21 cellular contexts compared by ENCODE assay signal in genomic region chr1:932178-932520, GRCh38. TPM values are rescaled to one million over a fixed set of nuclear protein-coding genes. Genes with fewer than 3 reads are reported as not detected.
DNase-seq lines count a peak whose midpoint lies in the region; ATAC-seq, FAIRE-seq and TF ChIP-seq lines count a peak whose summit lies in the region.
"Had no signal": no experiment of that assay in that cellular context is flagged by ENCODE, and none has a peak within 500 bp of the region (broad histone marks: within the 10 kb centered on the region; RNA-seq: fewer than 3 reads in every experiment).

No MANE protein-coding gene starts in this region.

- intact Hi-C loops in K562 (cut with micrococcal nuclease) (no loop called here), posterior cingulate gyrus (cut with DNase I) (no loop called here)

- no peaks in the 10 kb centered on the region for H3F3A ChIP-seq in Loucy (ENCODE audit: low read depth)

- DNase-seq in K562 (ENCODE audit: extremely low read depth in 1 of 4, low spot score in 3 of 4) (no peak), posterior cingulate gyrus (no peak), T-helper 17 cell (no peak), substantia nigra (lab: John Stamatoyannopoulos, UW) (no peak)
- DNase-seq: ACHN; CD8-positive, alpha-beta T cell; COR-L47; DMS153; DMS79 treated with DMSO at 0.1 percent for 48 hours; EL had no signal

- CTCF ChIA-PET in K562 (lab: Yijun Ruan, JAX; ENCODE audit: low intra/inter-chr PET ratio) = no interaction called here

- H3K9me1 ChIP-seq in K562 (ENCODE audit: control insufficient read depth, insufficient read depth, low read length) = no peaks in the 10 kb centered on the region

- H3K79me2 ChIP-seq in Loucy (ENCODE audit: insufficient read depth, low read length) = no peaks in the 10 kb centered on the region
- no peaks in the 10 kb centered on the region for H3K79me2 ChIP-seq in K562 (ENCODE audit: control insufficient read depth, insufficient read depth, low read length)

- H3K27ac Mint-ChIP-seq in nephron (peak overlapping the region in 1 of 3 experiments; percentile 22), T-helper 17 cell (no peak overlapping the region)
- H3K27ac Mint-ChIP-seq: CD8-positive, alpha-beta T cell had no signal

- 15% methylated on average over 17 of the region's 17 CpGs for WGBS in K562 (ENCODE audit: insufficient coverage, low coverage, missing lambda C conversion rate)

- no TSS peak for BruUV-seq in K562 (replicated peaks; lab: Mats Ljungman, UMichigan)

- peaks cover 37% of the 10 kb centered on the region for H3K27me3 Mint-ChIP-seq in nephron (ENCODE audit: low read depth)
- H3K27me3 Mint-ChIP-seq in T-helper 17 cell = peaks cover 30% of the 10 kb centered on the region

- POLR2A ChIA-PET in K562 (lab: Yijun Ruan, JAX) = interaction anchor here (0.5 to 1.7 kb wide), 4 partner anchors 7 to 20 kb away, joined by 3 to 5 read pairs (median 4); no protein-coding TSS in a partner anchor

- 0 out of 2 replicates have a peak overlapping the region, but pooled peaks have one; percentile 5 for H3K9ac ChIP-seq in BLaER1
- no peak overlapping the region for H3K9ac ChIP-seq in Loucy (ENCODE audit: low read depth, low read length, poor library complexity, severe bottlenecking)
- no peak overlapping the region for H3K9ac ChIP-seq in K562 (ENCODE audit: insufficient read depth in 1 of 2, low read depth in 2 of 2, low read length in 2 of 2)

- TF ChIP-seq EP300 in K562 (IDR thresholded peaks at IDR 0.05; ENCODE audit: low read length) = no peak

- H3K27me3 ChIP-seq in BLaER1 = peaks cover 51% of the 10 kb centered on the region
- no peaks in the 10 kb centered on the region for H3K27me3 ChIP-seq in Loucy (ENCODE audit: insufficient read depth, low read length, poor library complexity, severe bottlenecking)
- H3K27me3 ChIP-seq in K562 (ENCODE audit: control insufficient read depth in 2 of 2, insufficient read depth in 2 of 2, low read length in 2 of 2) = peaks cover 31 to 77% of the 10 kb centered on the region in 2 experiments; a peak in 4 of 5 replicates

- TF ChIP-seq CTCF in Loucy (conservative IDR thresholded peaks at IDR 0.05; ENCODE audit: low read length) = no peak
- no peak for TF ChIP-seq CTCF in K562 (IDR thresholded peaks at IDR 0.05 in 2 of 3, conservative IDR thresholded peaks at IDR 0.05 in 1 of 3; ENCODE audit: insufficient read depth in 2 of 3, low read depth in 1 of 3, low read length in 3 of 3)
- TF ChIP-seq CTCF in nephron (IDR thresholded peaks at IDR 0.05; ENCODE audit: unreplicated experiment in 3 of 3) = no peak

- ATAC-seq in K562 (no peak), T-helper 17 cell (no peak), GM19324 (IDR thresholded peaks at IDR 0.05; ENCODE audit: low FRiP score, unreplicated experiment) (no peak)
- ATAC-seq: CD8-positive, alpha-beta T cell; HCT116 had no signal

- no peak for TF ChIP-seq RAD21 in K562 (CRISPR knock-in tag; conservative IDR thresholded peaks at IDR 0.05 in 1 of 2, IDR thresholded peaks at IDR 0.05 in 1 of 2)

- peak overlapping the region; percentile 86 for H3K4me2 ChIP-seq in BLaER1
- peak overlapping the region; percentile 44 for H3K4me2 ChIP-seq in Loucy (ENCODE audit: low read depth, low read length, poor library complexity, severe bottlenecking)
- no peak overlapping the region for H3K4me2 ChIP-seq in K562 (ENCODE audit: insufficient read depth, low read length)

- no peak overlapping the region for H2AFZ ChIP-seq in Loucy (ENCODE audit: low read length)
- H2AFZ ChIP-seq in K562 (ENCODE audit: low read depth, low read length) = no peak overlapping the region

- TF ChIP-seq POLR2A in K562 (conservative IDR thresholded peaks at IDR 0.05) = no peak

- H3K36me3 Mint-ChIP-seq in nephron (ENCODE audit: low read depth) (peaks cover 20% of the 10 kb centered on the region), T-helper 17 cell (ENCODE audit: low read depth) (no peaks in the 10 kb centered on the region)
- H3K36me3 Mint-ChIP-seq: CD14-positive monocyte; CD8-positive, alpha-beta T cell had no signal

- H3K4me3 Mint-ChIP-seq in nephron = peak overlapping the region in 2 of 3 experiments; percentile 35 to 41
- no peak overlapping the region for H3K4me3 Mint-ChIP-seq in T-helper 17 cell
- H3K4me3 Mint-ChIP-seq: CD14-positive monocyte; CD8-positive, alpha-beta T cell had no signal

- H3K4me1 Mint-ChIP-seq in nephron (peaks cover 36% of the 10 kb centered on the region), T-helper 17 cell (peaks cover 7% of the 10 kb centered on the region)
- H3K4me1 Mint-ChIP-seq: CD14-positive monocyte had no signal

- H3K9me2 ChIP-seq in Loucy (replicated peaks; ENCODE audit: low read depth, low read length) = no peaks in the 10 kb centered on the region

- H3K36me3 ChIP-seq in BLaER1 (no peaks in the 10 kb centered on the region), Loucy (ENCODE audit: insufficient read depth, low read length) (no peaks in the 10 kb centered on the region), K562 (ENCODE audit: control insufficient read depth, insufficient read depth, low read length) (no peaks in the 10 kb centered on the region)

- FAIRE-seq in K562 (lab: Jason Lieb, UNC) = peak; percentile 55
- FAIRE-seq: D721Med, G401.6, GM12892, GM19239 had no signal

- no peaks in the 10 kb centered on the region for H3K9me3 ChIP-seq in BLaER1
- no peaks in the 10 kb centered on the region for H3K9me3 ChIP-seq in Loucy (ENCODE audit: insufficient read depth, low read depth, low read length)
- H3K9me3 ChIP-seq in K562 (replicated peaks; ENCODE audit: control insufficient read depth, insufficient read depth, low read depth, low read length) = no peaks in the 10 kb centered on the region
- no peaks in the 10 kb centered on the region for H3K9me3 ChIP-seq in T-helper 17 cell (ENCODE audit: control insufficient read depth, low read length, poor library complexity, severe bottlenecking)

- H3K4me3 ChIP-seq in BLaER1 (no peak overlapping the region), Loucy (ENCODE audit: low read length, poor library complexity, severe bottlenecking) (no peak overlapping the region), K562 (no peak overlapping the region)

- H3K4me1 ChIP-seq in BLaER1 (peaks cover 68% of the 10 kb centered on the region), Loucy (ENCODE audit: insufficient read depth, low read length, poor library complexity, severe bottlenecking) (peaks cover 17% of the 10 kb centered on the region), K562 (replicated peaks in 1 of 2; ENCODE audit: control insufficient read depth in 2 of 2, insufficient read depth in 2 of 2, low read length in 2 of 2) (peaks cover 0 to 75% of the 10 kb centered on the region in 2 experiments; a peak in 4 of 5 replicates)

- H3K9me3 Mint-ChIP-seq in nephron = no peaks in the 10 kb centered on the region
- H3K9me3 Mint-ChIP-seq: CD8-positive, alpha-beta T cell had no signal

- in situ Hi-C loops in K562 (cut with MboI) = no loop called here

- H3K27ac ChIP-seq in BLaER1 (no peak overlapping the region), K562 (ENCODE audit: extremely low read depth, low read depth, low read length) (no peak overlapping the region), substantia nigra (ENCODE audit: low read depth, low read length, poor library complexity, severe bottlenecking) (no peak overlapping the region)

- H4K20me1 ChIP-seq in BLaER1 (peaks cover 56% of the 10 kb centered on the region), Loucy (ENCODE audit: insufficient read depth, low read length, poor library complexity, severe bottlenecking) (no peaks in the 10 kb centered on the region), K562 (replicated peaks; ENCODE audit: control insufficient read depth, insufficient read depth, low read length) (peaks cover 25% of the 10 kb centered on the region)

RNA-seq across cellular contexts. Expression of gene SAMD11, which starts 8.4 kb away (rescaled TPM):
- total RNA-seq in K562 (2011; cell fraction: chromatin; rRNA removed; ENCODE audit: low replicate concordance) = 0.42 and 1.3 TPM in 2 replicates
- total RNA-seq in K562 (2011; cell fraction: nucleolus; rRNA removed) = 1.2 and 1.8 TPM in 2 replicates
- 0.31 and 0.44 TPM in 2 replicates for total RNA-seq in K562 (2011; cell fraction: nucleoplasm; rRNA removed)
- 0.41 and 0.82 TPM in 2 replicates for total RNA-seq in K562 (2014; rRNA removed)
- 0.07 TPM in 1 of 2 replicates, not detected in the other for total RNA-seq in K562 (2014; rRNA removed; fragmentation: Illumina TruSeq; extraction: Trizol)
- 0.11 and 0.26 TPM in 2 replicates for total RNA-seq in K562 (2015; rRNA removed; fragmentation: Illumina TruSeq; extraction: Trizol)
- total RNA-seq in K562 (2021) = 0.38 and 0.49 TPM in 2 replicates
- 0.24 and 0.31 TPM in 2 replicates for polyA plus RNA-seq in K562 (2011; rRNA removed)
- polyA plus RNA-seq in K562 (2011; cell fraction: cytosol; rRNA removed) = 0.37 and 0.73 TPM in 2 replicates
- 1.6 and 3.1 TPM in 2 replicates for polyA plus RNA-seq in K562 (2011; cell fraction: nucleus; rRNA removed)
- polyA plus RNA-seq in K562 (2012) = 0.36 and 0.64 TPM in 2 replicates
- polyA plus RNA-seq in K562 (2014; fragmentation: Illumina TruSeq; extraction: Trizol) = not detected in 2 replicates
- under 1 TPM in 1 of 2 experiments, not detected in 1; 0.08 TPM for polyA plus RNA-seq in K562 (2014; fragmentation: Nextera tagmentation; extraction: Ambion mirVana)
- 0.07 and 0.32 TPM in 2 replicates for polyA plus RNA-seq in K562 (2014; rRNA removed)
- polyA minus RNA-seq in K562 (2011; rRNA and poly(A)+ RNA removed) = not detected in 2 replicates
- polyA minus RNA-seq in K562 (2011; cell fraction: cytosol; rRNA and poly(A)+ RNA removed) = 1.3 and 3.5 TPM in 2 replicates
- polyA minus RNA-seq in K562 (2011; cell fraction: nucleus; rRNA and poly(A)+ RNA removed) = 0.94 and 1.6 TPM in 2 replicates
- not detected for total RNA-seq in T-helper 17 cell
- total RNA-seq: CD8-positive, alpha-beta T cell had no signal
- polyA plus RNA-seq: CD14-positive monocyte had no signal

RNA-seq across cellular contexts. Expression of gene NOC2L, which starts 26.9 kb away (rescaled TPM):
- total RNA-seq in K562 (2011; cell fraction: chromatin; rRNA removed; ENCODE audit: low replicate concordance) = 185 and 348 TPM in 2 replicates
- 202 and 208 TPM in 2 replicates for total RNA-seq in K562 (2011; cell fraction: nucleolus; rRNA removed)
- total RNA-seq in K562 (2011; cell fraction: nucleoplasm; rRNA removed) = 191 and 196 TPM in 2 replicates
- total RNA-seq in K562 (2014; rRNA removed) (363 and 418 TPM in 2 replicates), K562 (2014; rRNA removed; fragmentation: Illumina TruSeq; extraction: Trizol) (111 and 128 TPM in 2 replicates), K562 (2015; rRNA removed; fragmentation: Illumina TruSeq; extraction: Trizol) (214 and 216 TPM in 2 replicates), K562 (2021) (407 and 410 TPM in 2 replicates), T-helper 17 cell (10 to 100 TPM; 45.2 to 51.7 TPM)
- polyA plus RNA-seq in K562 (2011; rRNA removed) (86.6 and 118 TPM in 2 replicates), K562 (2014; fragmentation: Illumina TruSeq; extraction: Trizol) (200 and 279 TPM in 2 replicates), K562 (2014; fragmentation: Nextera tagmentation; extraction: Ambion mirVana) (1 to 10 TPM; 4.0 to 9.7 TPM), K562 (2014; rRNA removed) (260 and 299 TPM in 2 replicates)
- polyA plus RNA-seq in K562 (2011; cell fraction: cytosol; rRNA removed) = 166 and 242 TPM in 2 replicates
- 153 and 201 TPM in 2 replicates for polyA plus RNA-seq in K562 (2011; cell fraction: nucleus; rRNA removed)
- polyA plus RNA-seq in K562 (2012) = 162 and 252 TPM in 2 replicates
- polyA minus RNA-seq in K562 (2011; rRNA and poly(A)+ RNA removed) = 113 and 170 TPM in 2 replicates
- 169 and 187 TPM in 2 replicates for polyA minus RNA-seq in K562 (2011; cell fraction: cytosol; rRNA and poly(A)+ RNA removed)
- 36.1 and 52.3 TPM in 2 replicates for polyA minus RNA-seq in K562 (2011; cell fraction: nucleus; rRNA and poly(A)+ RNA removed)

RNA-seq across cellular contexts. Expression of gene KLHL17, which starts 28.2 kb away (rescaled TPM):
- 105 and 413 TPM in 2 replicates for total RNA-seq in K562 (2011; cell fraction: chromatin; rRNA removed; ENCODE audit: low replicate concordance)
- total RNA-seq in K562 (2011; cell fraction: nucleolus; rRNA removed) = 347 and 361 TPM in 2 replicates
- 167 and 188 TPM in 2 replicates for total RNA-seq in K562 (2011; cell fraction: nucleoplasm; rRNA removed)
- total RNA-seq in K562 (2014; rRNA removed) (30.7 and 30.8 TPM in 2 replicates), K562 (2014; rRNA removed; fragmentation: Illumina TruSeq; extraction: Trizol) (1.5 and 2.9 TPM in 2 replicates), K562 (2015; rRNA removed; fragmentation: Illumina TruSeq; extraction: Trizol) (13.0 and 16.3 TPM in 2 replicates), K562 (2021) (58.1 and 71.4 TPM in 2 replicates), T-helper 17 cell (10 to 100 TPM; 16.1 to 16.6 TPM)
- polyA plus RNA-seq in K562 (2011; rRNA removed) (18.6 and 49.7 TPM in 2 replicates), K562 (2014; fragmentation: Illumina TruSeq; extraction: Trizol) (7.2 and 22.1 TPM in 2 replicates), K562 (2014; fragmentation: Nextera tagmentation; extraction: Ambion mirVana) (under 1 TPM; 0.14 to 0.55 TPM), K562 (2014; rRNA removed) (67.3 and 84.8 TPM in 2 replicates)
- polyA plus RNA-seq in K562 (2011; cell fraction: cytosol; rRNA removed) = 22.8 and 35.9 TPM in 2 replicates
- polyA plus RNA-seq in K562 (2011; cell fraction: nucleus; rRNA removed) = 819 and 946 TPM in 2 replicates
- polyA plus RNA-seq in K562 (2012) = 31.2 and 45.6 TPM in 2 replicates
- 3.4 and 5.1 TPM in 2 replicates for polyA minus RNA-seq in K562 (2011; rRNA and poly(A)+ RNA removed)
- 8.9 and 14.1 TPM in 2 replicates for polyA minus RNA-seq in K562 (2011; cell fraction: cytosol; rRNA and poly(A)+ RNA removed)
- 72.0 and 97.5 TPM in 2 replicates for polyA minus RNA-seq in K562 (2011; cell fraction: nucleus; rRNA and poly(A)+ RNA removed)

RNA-seq across cellular contexts. Expression of gene PLEKHN1, which starts 34.1 kb away (rescaled TPM):
- total RNA-seq in K562 (2011; cell fraction: chromatin; rRNA removed; ENCODE audit: low replicate concordance) = 0.99 and 3.5 TPM in 2 replicates
- 1.2 and 2.6 TPM in 2 replicates for total RNA-seq in K562 (2011; cell fraction: nucleolus; rRNA removed)
- total RNA-seq in K562 (2011; cell fraction: nucleoplasm; rRNA removed) = 0.88 and 1.6 TPM in 2 replicates
- total RNA-seq in K562 (2014; rRNA removed) = 0.09 and 0.69 TPM in 2 replicates
- total RNA-seq in K562 (2014; rRNA removed; fragmentation: Illumina TruSeq; extraction: Trizol) = 0.07 TPM in 1 of 2 replicates, not detected in the other
- 0.11 and 0.18 TPM in 2 replicates for total RNA-seq in K562 (2015; rRNA removed; fragmentation: Illumina TruSeq; extraction: Trizol)
- 1.2 and 1.5 TPM in 2 replicates for total RNA-seq in K562 (2021)
- polyA plus RNA-seq in K562 (2011; rRNA removed) = 0.13 and 0.34 TPM in 2 replicates
- 0.12 and 0.37 TPM in 2 replicates for polyA plus RNA-seq in K562 (2011; cell fraction: cytosol; rRNA removed)
- 2.6 and 3.6 TPM in 2 replicates for polyA plus RNA-seq in K562 (2011; cell fraction: nucleus; rRNA removed)
- 0.47 and 1.4 TPM in 2 replicates for polyA plus RNA-seq in K562 (2012)
- polyA plus RNA-seq in K562 (2014; fragmentation: Illumina TruSeq; extraction: Trizol) = 0.13 and 0.69 TPM in 2 replicates
- not detected for polyA plus RNA-seq in K562 (2014; fragmentation: Nextera tagmentation; extraction: Ambion mirVana)
- 0.52 and 0.80 TPM in 2 replicates for polyA plus RNA-seq in K562 (2014; rRNA removed)
- not detected in 2 replicates for polyA minus RNA-seq in K562 (2011; rRNA and poly(A)+ RNA removed)
- 0.55 TPM in 1 of 2 replicates, not detected in the other for polyA minus RNA-seq in K562 (2011; cell fraction: cytosol; rRNA and poly(A)+ RNA removed)
- polyA minus RNA-seq in K562 (2011; cell fraction: nucleus; rRNA and poly(A)+ RNA removed) = 1.3 and 1.8 TPM in 2 replicates
- 1 to 10 TPM; 3.4 to 4.3 TPM for total RNA-seq in T-helper 17 cell

RNA-seq across cellular contexts. Expression of gene PERM1, which starts 49.7 kb away (rescaled TPM):
- total RNA-seq in K562 (2011; cell fraction: chromatin; rRNA removed; ENCODE audit: low replicate concordance) = 0.30 and 1.0 TPM in 2 replicates
- 0.39 and 0.67 TPM in 2 replicates for total RNA-seq in K562 (2011; cell fraction: nucleolus; rRNA removed)
- total RNA-seq in K562 (2011; cell fraction: nucleoplasm; rRNA removed) = 0.23 and 0.29 TPM in 2 replicates
- total RNA-seq in K562 (2014; rRNA removed) (not detected in 2 replicates), K562 (2014; rRNA removed; fragmentation: Illumina TruSeq; extraction: Trizol) (not detected in 2 replicates), K562 (2015; rRNA removed; fragmentation: Illumina TruSeq; extraction: Trizol) (not detected in 2 replicates), K562 (2021) (not detected in 2 replicates), T-helper 17 cell (not detected)
- polyA plus RNA-seq in K562 (2011; rRNA removed) (0.04 TPM in 1 of 2 replicates, not detected in the other), K562 (2014; fragmentation: Illumina TruSeq; extraction: Trizol) (not detected in 2 replicates), K562 (2014; fragmentation: Nextera tagmentation; extraction: Ambion mirVana) (not detected), K562 (2014; rRNA removed) (not detected in 2 replicates)
- polyA plus RNA-seq in K562 (2011; cell fraction: cytosol; rRNA removed) = 0.06 TPM in 1 of 2 replicates, not detected in the other
- polyA plus RNA-seq in K562 (2011; cell fraction: nucleus; rRNA removed) = 0.18 and 0.25 TPM in 2 replicates
- 0.46 and 0.48 TPM in 2 replicates for polyA plus RNA-seq in K562 (2012)
- not detected in 2 replicates for polyA minus RNA-seq in K562 (2011; rRNA and poly(A)+ RNA removed)
- not detected in 2 replicates for polyA minus RNA-seq in K562 (2011; cell fraction: cytosol; rRNA and poly(A)+ RNA removed)
- polyA minus RNA-seq in K562 (2011; cell fraction: nucleus; rRNA and poly(A)+ RNA removed) = 0.33 TPM in 1 of 2 replicates, not detected in the other
- total RNA-seq: A172 had no signal
- polyA plus RNA-seq: CD14-positive monocyte had no signal
